13 cellular contexts compared by ENCODE assay signal in the genomic region with DNA sequence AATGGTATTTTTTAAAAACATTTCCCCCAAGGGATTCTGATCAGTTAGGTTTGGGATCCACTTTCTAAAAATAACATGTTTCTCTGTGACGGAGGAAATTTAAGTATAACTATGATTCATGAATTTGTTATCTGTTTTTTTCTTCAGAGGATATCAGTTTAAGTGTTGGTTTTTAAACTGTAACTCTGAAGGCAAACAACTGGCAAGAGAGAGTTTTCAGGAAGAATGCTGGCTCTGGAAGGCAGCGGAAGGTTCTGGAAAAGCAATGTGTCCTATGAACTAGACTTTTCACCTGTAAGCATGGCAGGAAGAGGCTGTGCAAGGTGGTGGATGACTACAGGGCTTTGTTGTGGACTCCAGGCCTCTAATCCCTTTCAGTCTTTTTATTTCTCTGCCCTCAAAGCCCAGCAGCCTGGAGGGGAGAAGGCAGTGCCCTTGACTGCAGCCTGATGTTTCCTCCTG.
DNase-seq lines count a peak whose midpoint lies in the region; ATAC-seq and TF ChIP-seq lines count a peak whose summit lies in the region.
"Had no signal": no experiment of that assay in that cellular context is flagged by ENCODE, and none has a peak within 500 bp of the region (broad histone marks: within the 10 kb centered on the region; RNA-seq: fewer than 3 reads in every experiment).

No MANE protein-coding gene starts in this region.

- no peaks in the 10 kb centered on the region for H3K27me3 ChIP-seq in heart right ventricle
- no peaks in the 10 kb centered on the region for H3K27me3 ChIP-seq in trophoblast cell (ENCODE audit: insufficient read depth, low read length)
- H3K27me3 ChIP-seq in esophagus squamous epithelium, result no peaks in the 10 kb centered on the region
- H3K27me3 ChIP-seq: SJSA1 had no signal

- no peak overlapping the region for H3K4me3 ChIP-seq in heart right ventricle
- H3K4me3 ChIP-seq in trophoblast cell (ENCODE audit: low read depth, low read length), result no peak overlapping the region
- H3K4me3 ChIP-seq in esophagus squamous epithelium, result no peak overlapping the region
- H3K4me3 ChIP-seq: SJSA1 had no signal

- H2BK12ac ChIP-seq in trophoblast cell (ENCODE audit: low read length), result no peak overlapping the region

- no peak overlapping the region for H2AFZ ChIP-seq in trophoblast cell (ENCODE audit: insufficient read depth, low read length, poor library complexity)

- H3K18ac ChIP-seq in trophoblast cell (ENCODE audit: low read length), result no peak overlapping the region

- H4K12ac ChIP-seq in trophoblast cell (ENCODE audit: low read depth, low read length), result no peak overlapping the region

- intact Hi-C loops in heart right ventricle (cut with DNase I) (no loop called here), esophagus squamous epithelium (cut with DNase I) (no loop called here)

- no peaks in the 10 kb centered on the region for H3K79me2 ChIP-seq in trophoblast cell (ENCODE audit: control insufficient read depth, insufficient read depth, low read length, poor library complexity)

- H3K4me1 ChIP-seq in heart right ventricle (peaks cover 0 to 16% (median 12%) of the 10 kb centered on the region in 9 donors), trophoblast cell (ENCODE audit: control insufficient read depth in 1 of 2, insufficient read depth in 2 of 2, low read length in 2 of 2) (peaks cover 2 to 4% of the 10 kb centered on the region in 2 experiments), esophagus squamous epithelium (peaks cover 0 to 39% (median 5%) of the 10 kb centered on the region in 3 donors)

- no peak overlapping the region for H3K9ac ChIP-seq in trophoblast cell (ENCODE audit: low read length)

- H3K9me3 ChIP-seq in heart right ventricle (no peaks in the 10 kb centered on the region), trophoblast cell (ENCODE audit: insufficient read depth, low read depth, low read length) (no peaks in the 10 kb centered on the region), esophagus squamous epithelium (no peaks in the 10 kb centered on the region)
- H3K9me3 ChIP-seq: SJSA1 had no signal

- no peak overlapping the region for H3K23ac ChIP-seq in trophoblast cell (ENCODE audit: low read length)

- TF ChIP-seq CTCF in heart right ventricle (IDR thresholded peaks at IDR 0.05) (no peak), esophagus squamous epithelium (IDR thresholded peaks at IDR 0.05) (no peak)

- H4K91ac ChIP-seq in trophoblast cell (ENCODE audit: low read depth, low read length), result no peak overlapping the region

- no peak overlapping the region for H3K4me2 ChIP-seq in trophoblast cell (ENCODE audit: low read length)

- H3K27ac ChIP-seq in angular gyrus (ENCODE audit: low read depth, low read length) (peak overlapping the region; percentile 30), heart right ventricle (peak overlapping the region in 9 of 10 donors; percentile 15 to 75 (median 55)), trophoblast cell (ENCODE audit: low read depth, low read length) (no peak overlapping the region), esophagus squamous epithelium (peak overlapping the region in 2 of 4 donors; percentile 18 to 29)
- H3K27ac ChIP-seq: SJSA1 had no signal

- peak in 5 of 8 donors; percentile 22 to 45 (median 29) for ATAC-seq in heart right ventricle
- no peak for ATAC-seq in HG03039 (IDR thresholded peaks at IDR 0.05; ENCODE audit: unreplicated experiment)
- no peak for ATAC-seq in GM18868 (IDR thresholded peaks at IDR 0.05; ENCODE audit: unreplicated experiment)
- ATAC-seq: HCT116 had no signal

- H3K4ac ChIP-seq in trophoblast cell (ENCODE audit: low read depth, low read length), result no peak overlapping the region

- no peak overlapping the region for H2AK5ac ChIP-seq in trophoblast cell (ENCODE audit: low read length)

- peaks cover 5% of the 10 kb centered on the region for H3K79me1 ChIP-seq in trophoblast cell (ENCODE audit: low read length)

- WGBS in heart right ventricle, 2 donors, result 61% methylated on average over 2 of the region's 2 CpGs
- WGBS in trophoblast cell (ENCODE audit: extremely low coverage, insufficient coverage, insufficient read length), result no CpG with 5 or more reads among the region's 2 CpGs
- 74 to 77% methylated on average over 2 of the region's 2 CpGs for WGBS in esophagus squamous epithelium, 2 donors

- H3K36me3 ChIP-seq in heart right ventricle, result no peaks in the 10 kb centered on the region
- no peaks in the 10 kb centered on the region for H3K36me3 ChIP-seq in trophoblast cell (ENCODE audit: control insufficient read depth in 1 of 2, insufficient read depth in 2 of 2, low read length in 2 of 2)
- H3K36me3 ChIP-seq in esophagus squamous epithelium, result no peaks in the 10 kb centered on the region
- H3K36me3 ChIP-seq: SJSA1 had no signal

- H3K14ac ChIP-seq in trophoblast cell (ENCODE audit: low read length), result no peak overlapping the region

- TF ChIP-seq POLR2A in esophagus squamous epithelium (IDR thresholded peaks at IDR 0.05), result no peak

- DNase-seq in AG08395 (ENCODE audit: low spot score) (peak; percentile 25), heart right ventricle (no peak), trophoblast cell (no peak), NCI-H1417 treated with DMSO at 0.1 percent for 48 hours (lab: John Stamatoyannopoulos, UW) (no peak), esophagus squamous epithelium (lab: John Stamatoyannopoulos, UW) (no peak)
- DNase-seq: activated B cell treated with CpG ODN at 0.5 μM for 24 hours; activated T-cell treated with anti-CD3 and anti-CD28 coated beads, Interleukin-2, amount 50 U/mL, for 1 hour; NCI-H1694 treated with DMSO at 0.1 percent for 48 hours had no signal

- peak overlapping the region; percentile 19 for H2BK5ac ChIP-seq in trophoblast cell (ENCODE audit: low read depth, low read length, poor library complexity)

- H4K8ac ChIP-seq in trophoblast cell (ENCODE audit: low read depth, low read length), result no peak overlapping the region

- H2BK120ac ChIP-seq in trophoblast cell (ENCODE audit: insufficient read depth, low read length, poor library complexity), result no peak overlapping the region

Comparison
In these comparisons a context has a peak if more than half of its experiments do, and no peak if none do; other contexts are left out.
1. ATAC-seq: peak in heart right ventricle (5 of 8); none in HG03039 (single experiment) and GM18868 (single experiment).